1 cellular context compared by ENCODE assay signal in the genomic region with DNA sequence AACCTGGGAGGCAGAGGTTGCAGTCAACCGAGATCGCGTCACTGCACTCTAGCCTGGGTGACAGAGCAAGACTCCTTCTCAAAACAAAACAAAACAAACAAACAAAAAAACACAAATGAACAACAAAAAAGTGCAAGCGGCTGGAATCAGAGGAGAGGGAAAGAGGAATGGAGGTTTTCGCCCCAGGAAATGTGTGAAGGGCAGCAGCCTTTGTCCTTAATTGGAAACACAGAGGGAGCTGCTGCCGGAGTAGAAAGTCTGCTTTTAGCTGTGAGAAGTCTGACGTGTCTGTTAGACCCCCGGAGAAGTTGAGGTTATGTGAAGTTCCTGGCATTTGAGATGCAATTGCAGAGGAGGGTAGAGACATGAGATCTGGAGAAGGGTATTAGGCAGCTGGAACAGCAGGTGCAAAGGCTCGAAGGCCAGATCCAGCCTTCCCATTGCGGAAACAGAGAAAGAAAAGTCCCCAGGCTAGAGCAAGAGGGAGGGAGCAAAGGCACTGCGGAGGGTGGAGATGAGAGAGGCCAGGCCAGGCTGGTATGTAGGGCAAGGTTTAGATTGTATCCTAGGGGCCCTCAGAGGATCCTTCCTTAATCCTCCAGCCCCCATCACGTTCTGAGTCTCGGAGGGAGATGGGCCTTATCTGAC.
TF ChIP-seq lines count a peak whose summit lies in the region.

No MANE protein-coding gene starts in this region.

TF ChIP-seq in GM23338, 12 proteins besides CTCF, POLR2A, EP300 and RAD21:
- no peak for TF ChIP-seq EZH2phosphoT487 (IDR thresholded peaks at IDR 0.05; ENCODE audit: unreplicated experiment)
- TF ChIP-seq, protein P1, sequence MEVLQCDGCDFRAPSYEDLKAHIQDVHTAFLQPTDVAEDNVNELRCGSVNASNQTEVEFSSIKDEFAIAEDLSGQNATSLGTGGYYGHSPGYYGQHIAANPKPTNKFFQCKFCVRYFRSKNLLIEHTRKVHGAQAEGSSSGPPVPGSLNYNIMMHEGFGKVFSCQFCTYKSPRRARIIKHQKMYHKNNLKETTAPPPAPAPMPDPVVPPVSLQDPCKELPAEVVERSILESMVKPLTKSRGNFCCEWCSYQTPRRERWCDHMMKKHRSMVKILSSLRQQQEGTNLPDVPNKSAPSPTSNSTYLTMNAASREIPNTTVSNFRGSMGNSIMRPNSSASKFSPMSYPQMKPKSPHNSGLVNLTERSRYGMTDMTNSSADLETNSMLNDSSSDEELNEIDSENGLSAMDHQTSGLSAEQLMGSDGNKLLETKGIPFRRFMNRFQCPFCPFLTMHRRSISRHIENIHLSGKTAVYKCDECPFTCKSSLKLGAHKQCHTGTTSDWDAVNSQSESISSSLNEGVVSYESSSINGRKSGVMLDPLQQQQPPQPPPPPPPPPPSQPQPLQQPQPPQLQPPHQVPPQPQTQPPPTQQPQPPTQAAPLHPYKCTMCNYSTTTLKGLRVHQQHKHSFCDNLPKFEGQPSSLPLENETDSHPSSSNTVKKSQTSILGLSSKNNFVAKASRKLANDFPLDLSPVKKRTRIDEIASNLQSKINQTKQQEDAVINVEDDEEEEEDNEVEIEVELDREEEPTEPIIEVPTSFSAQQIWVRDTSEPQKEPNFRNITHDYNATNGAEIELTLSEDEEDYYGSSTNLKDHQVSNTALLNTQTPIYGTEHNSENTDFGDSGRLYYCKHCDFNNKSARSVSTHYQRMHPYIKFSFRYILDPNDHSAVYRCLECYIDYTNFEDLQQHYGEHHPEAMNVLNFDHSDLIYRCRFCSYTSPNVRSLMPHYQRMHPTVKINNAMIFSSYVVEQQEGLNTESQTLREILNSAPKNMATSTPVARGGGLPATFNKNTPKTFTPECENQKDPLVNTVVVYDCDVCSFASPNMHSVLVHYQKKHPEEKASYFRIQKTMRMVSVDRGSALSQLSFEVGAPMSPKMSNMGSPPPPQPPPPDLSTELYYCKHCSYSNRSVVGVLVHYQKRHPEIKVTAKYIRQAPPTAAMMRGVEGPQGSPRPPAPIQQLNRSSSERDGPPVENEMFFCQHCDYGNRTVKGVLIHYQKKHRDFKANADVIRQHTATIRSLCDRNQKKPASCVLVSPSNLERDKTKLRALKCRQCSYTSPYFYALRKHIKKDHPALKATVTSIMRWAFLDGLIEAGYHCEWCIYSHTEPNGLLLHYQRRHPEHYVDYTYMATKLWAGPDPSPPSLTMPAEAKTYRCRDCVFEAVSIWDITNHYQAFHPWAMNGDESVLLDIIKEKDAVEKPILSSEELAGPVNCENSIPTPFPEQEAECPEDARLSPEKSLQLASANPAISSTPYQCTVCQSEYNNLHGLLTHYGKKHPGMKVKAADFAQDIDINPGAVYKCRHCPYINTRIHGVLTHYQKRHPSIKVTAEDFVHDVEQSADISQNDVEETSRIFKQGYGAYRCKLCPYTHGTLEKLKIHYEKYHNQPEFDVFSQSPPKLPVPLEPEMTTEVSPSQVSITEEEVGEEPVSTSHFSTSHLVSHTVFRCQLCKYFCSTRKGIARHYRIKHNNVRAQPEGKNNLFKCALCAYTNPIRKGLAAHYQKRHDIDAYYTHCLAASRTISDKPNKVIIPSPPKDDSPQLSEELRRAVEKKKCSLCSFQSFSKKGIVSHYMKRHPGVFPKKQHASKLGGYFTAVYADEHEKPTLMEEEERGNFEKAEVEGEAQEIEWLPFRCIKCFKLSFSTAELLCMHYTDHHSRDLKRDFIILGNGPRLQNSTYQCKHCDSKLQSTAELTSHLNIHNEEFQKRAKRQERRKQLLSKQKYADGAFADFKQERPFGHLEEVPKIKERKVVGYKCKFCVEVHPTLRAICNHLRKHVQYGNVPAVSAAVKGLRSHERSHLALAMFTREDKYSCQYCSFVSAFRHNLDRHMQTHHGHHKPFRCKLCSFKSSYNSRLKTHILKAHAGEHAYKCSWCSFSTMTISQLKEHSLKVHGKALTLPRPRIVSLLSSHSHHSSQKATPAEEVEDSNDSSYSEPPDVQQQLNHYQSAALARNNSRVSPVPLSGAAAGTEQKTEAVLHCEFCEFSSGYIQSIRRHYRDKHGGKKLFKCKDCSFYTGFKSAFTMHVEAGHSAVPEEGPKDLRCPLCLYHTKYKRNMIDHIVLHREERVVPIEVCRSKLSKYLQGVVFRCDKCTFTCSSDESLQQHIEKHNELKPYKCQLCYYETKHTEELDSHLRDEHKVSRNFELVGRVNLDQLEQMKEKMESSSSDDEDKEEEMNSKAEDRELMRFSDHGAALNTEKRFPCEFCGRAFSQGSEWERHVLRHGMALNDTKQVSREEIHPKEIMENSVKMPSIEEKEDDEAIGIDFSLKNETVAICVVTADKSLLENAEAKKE (CRISPR knock-in tag; IDR thresholded peaks at IDR 0.05), result no peak
- no peak for TF ChIP-seq ZNF331 (CRISPR knock-in tag; IDR thresholded peaks at IDR 0.05; ENCODE audit: low read depth)
- TF ChIP-seq NANOG (IDR thresholded peaks at IDR 0.05; ENCODE audit: borderline replicate concordance), result no peak
